In the genomic region with DNA sequence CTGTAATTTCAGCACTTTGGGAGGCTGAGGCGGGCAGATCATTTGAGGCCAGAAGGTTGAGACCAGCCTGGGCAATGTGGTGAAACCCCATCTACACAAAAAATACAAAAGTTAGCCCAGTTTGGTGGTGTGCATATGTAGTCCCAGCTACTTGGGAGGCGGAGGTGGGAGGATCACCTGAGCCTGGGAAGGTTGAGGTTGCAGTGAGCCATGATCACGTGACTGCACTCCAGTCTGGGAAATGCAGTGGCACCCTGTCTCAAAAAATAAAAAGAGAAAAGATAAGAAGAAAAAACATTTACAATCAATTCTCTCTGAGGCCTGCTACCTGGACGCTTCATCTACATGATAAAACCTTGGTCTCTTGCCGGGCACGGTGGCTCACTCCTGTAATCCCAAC, we compare ENCODE assay signal across 1 cellular context.
TF ChIP-seq lines count a peak whose summit lies in the region.

No MANE protein-coding gene starts in this region.

TF ChIP-seq in HepG2, 621 proteins besides CTCF, POLR2A, EP300 and RAD21 (continued from another document):
- TF ChIP-seq HMGXB3 (CRISPR knock-in tag; IDR thresholded peaks at IDR 0.05; ENCODE audit: borderline replicate concordance) (no peak), MEF2D (CRISPR knock-in tag; IDR thresholded peaks at IDR 0.05) (no peak), BHLHE40 (IDR thresholded peaks at IDR 0.05; ENCODE audit: low read length) (peak; percentile 33; the same call in 1 of the 2 replicates), RAD51 (IDR thresholded peaks at IDR 0.05; ENCODE audit: borderline replicate concordance) (peak; percentile 90)
